In the genomic region with DNA sequence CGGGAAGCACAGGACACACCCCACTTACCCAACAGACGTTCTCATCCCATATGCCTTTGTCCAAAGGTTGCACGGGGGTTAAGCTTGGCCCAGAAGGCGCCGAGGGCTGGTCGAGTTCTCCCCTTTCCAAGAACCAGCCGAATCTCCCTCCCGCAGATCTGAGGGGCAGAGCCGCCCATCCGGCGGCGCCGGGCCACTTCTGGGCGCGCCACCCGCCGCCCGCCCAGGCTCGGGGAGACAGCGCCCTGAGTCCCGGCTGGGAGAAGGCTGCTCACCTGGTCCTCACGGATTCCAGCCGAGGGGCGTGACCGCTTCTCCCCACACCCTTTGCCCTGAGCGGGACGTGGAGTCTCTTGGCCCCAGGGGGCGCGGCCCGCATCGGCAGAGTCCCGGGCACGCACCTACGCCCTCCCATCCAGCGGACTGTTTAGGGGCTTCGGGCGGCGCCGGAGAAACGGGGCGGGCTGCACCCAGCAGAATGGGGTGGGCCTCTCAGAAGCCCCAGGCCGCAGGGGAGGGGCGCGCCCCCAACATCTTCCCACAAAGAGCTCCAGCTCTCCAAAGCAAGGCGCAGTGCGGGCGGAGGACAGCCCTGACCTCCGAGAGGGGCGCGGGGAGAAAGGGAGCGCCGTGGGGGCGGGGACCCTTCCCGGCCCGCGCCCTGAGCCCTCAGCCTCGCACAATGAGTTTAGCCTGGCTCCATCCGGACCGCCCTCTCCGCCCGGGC, we compare ENCODE assay signal across 8 cellular contexts. TPM values are rescaled to one million over a fixed set of nuclear protein-coding genes. Genes with fewer than 3 reads are reported as not detected.
DNase-seq lines count a peak whose midpoint lies in the region; ATAC-seq and TF ChIP-seq lines count a peak whose summit lies in the region.

No MANE protein-coding gene starts in this region.

- peak; percentile 5 for DNase-seq in COR-L47 (lab: John Stamatoyannopoulos, UW)
- DNase-seq in HT1080 (ENCODE audit: low read depth) = peak; percentile 20
- DNase-seq in activated CD4-positive, alpha-beta memory T cell treated with anti-CD3 and anti-CD28 coated beads, Interleukin-2, amount 10 ng/mL, durations not matched to agents 7 days and 5 days = no peak
- peak; percentile 25 for DNase-seq in fibroblast of villous mesenchyme (ENCODE audit: low read depth)
- DNase-seq in osteocyte (ENCODE audit: extremely low spot score, unreplicated experiment) = no peak
- no peak for DNase-seq in middle frontal gyrus (ENCODE audit: extremely low spot score, low spot score)
- DNase-seq in NCI-H1694 (lab: John Stamatoyannopoulos, UW) = no peak

- TF ChIP-seq CTCF in fibroblast of villous mesenchyme (IDR thresholded peaks at IDR 0.05; ENCODE audit: insufficient read depth, low read depth, low read length) (no peak), osteocyte (IDR thresholded peaks at IDR 0.05) (no peak)

- no peak for ATAC-seq in HG02623 (IDR thresholded peaks at IDR 0.05; ENCODE audit: unreplicated experiment)

- POLR2A ChIA-PET in activated CD4-positive, alpha-beta memory T cell treated with anti-CD3 and anti-CD28 coated beads, Interleukin-2, amount 10 ng/mL, durations not matched to agents 7 days and 5 days (lab: Charles Lee) = no interaction called here

- H3K4me3 Mint-ChIP-seq in activated CD4-positive, alpha-beta memory T cell treated with anti-CD3 and anti-CD28 coated beads, Interleukin-2, amount 10 ng/mL, durations not matched to agents 7 days and 5 days = peak overlapping the region; percentile 75
- peak overlapping the region; percentile 80 for H3K4me3 Mint-ChIP-seq in osteocyte (ENCODE audit: unreplicated experiment)

- peaks cover 48% of the 10 kb centered on the region for H3K27me3 Mint-ChIP-seq in activated CD4-positive, alpha-beta memory T cell treated with anti-CD3 and anti-CD28 coated beads, Interleukin-2, amount 10 ng/mL, durations not matched to agents 7 days and 5 days
- no peaks in the 10 kb centered on the region for H3K27me3 Mint-ChIP-seq in osteocyte (ENCODE audit: unreplicated experiment)

- peaks cover 15% of the 10 kb centered on the region for H3K4me1 Mint-ChIP-seq in activated CD4-positive, alpha-beta memory T cell treated with anti-CD3 and anti-CD28 coated beads, Interleukin-2, amount 10 ng/mL, durations not matched to agents 7 days and 5 days
- peaks cover 41% of the 10 kb centered on the region for H3K4me1 Mint-ChIP-seq in osteocyte (ENCODE audit: unreplicated experiment)

- CTCF ChIA-PET in activated CD4-positive, alpha-beta memory T cell treated with anti-CD3 and anti-CD28 coated beads, Interleukin-2, amount 10 ng/mL, durations not matched to agents 7 days and 5 days (lab: Charles Lee) = interaction anchor here (2.9 kb wide), 1 partner anchor 10 kb away, joined by 9 read pairs; no protein-coding TSS in a partner anchor

- H3K9me3 Mint-ChIP-seq in activated CD4-positive, alpha-beta memory T cell treated with anti-CD3 and anti-CD28 coated beads, Interleukin-2, amount 10 ng/mL, durations not matched to agents 7 days and 5 days = no peaks in the 10 kb centered on the region
- H3K9me3 Mint-ChIP-seq in osteocyte (ENCODE audit: unreplicated experiment) = no peaks in the 10 kb centered on the region

- H3K4me3 ChIP-seq in fibroblast of villous mesenchyme (ENCODE audit: low read depth, low read length) = peak overlapping the region; percentile 76

- H3K36me3 Mint-ChIP-seq in activated CD4-positive, alpha-beta memory T cell treated with anti-CD3 and anti-CD28 coated beads, Interleukin-2, amount 10 ng/mL, durations not matched to agents 7 days and 5 days (ENCODE audit: low read depth) = peaks cover 3% of the 10 kb centered on the region
- peaks cover 3% of the 10 kb centered on the region for H3K36me3 Mint-ChIP-seq in osteocyte (ENCODE audit: unreplicated experiment)

- H3K27ac Mint-ChIP-seq in activated CD4-positive, alpha-beta memory T cell treated with anti-CD3 and anti-CD28 coated beads, Interleukin-2, amount 10 ng/mL, durations not matched to agents 7 days and 5 days = no peak overlapping the region
- H3K27ac Mint-ChIP-seq in osteocyte (ENCODE audit: unreplicated experiment) = peak overlapping the region; percentile 69

RNA-seq across cellular contexts. Expression of a gene that starts 0.6 kb away (rescaled TPM):
- 12.8 and 13.4 TPM in 2 replicates for total RNA-seq in HT1080 (2014; rRNA removed; shearing (Covaris generic))
- 5.3 and 5.8 TPM in 2 replicates for polyA plus RNA-seq in HT1080 (2015; cell fraction: cytosol; rRNA removed)
- 6.4 and 7.5 TPM in 2 replicates for polyA plus RNA-seq in HT1080 (2015; cell fraction: nucleus; rRNA removed)
- under 1 TPM; 0.65 to 0.85 TPM for total RNA-seq in activated CD4-positive, alpha-beta memory T cell treated with anti-CD3 and anti-CD28 coated beads, Interleukin-2, amount 10 ng/mL, durations not matched to agents 7 days and 5 days
- 11.3 and 13.0 TPM in 2 replicates for total RNA-seq in fibroblast of villous mesenchyme
- 36.8 and 38.5 TPM in 2 replicates for total RNA-seq in osteocyte

RNA-seq across cellular contexts. Expression of a gene that starts 42.6 kb away (rescaled TPM):
- total RNA-seq in HT1080 (2014; rRNA removed; shearing (Covaris generic)) = 48.9 and 53.0 TPM in 2 replicates
- 45.1 and 47.0 TPM in 2 replicates for polyA plus RNA-seq in HT1080 (2015; cell fraction: cytosol; rRNA removed)
- polyA plus RNA-seq in HT1080 (2015; cell fraction: nucleus; rRNA removed) = 23.4 and 27.4 TPM in 2 replicates
- 10 to 100 TPM; 47.1 to 48.4 TPM for total RNA-seq in activated CD4-positive, alpha-beta memory T cell treated with anti-CD3 and anti-CD28 coated beads, Interleukin-2, amount 10 ng/mL, durations not matched to agents 7 days and 5 days
- total RNA-seq in fibroblast of villous mesenchyme (28.7 and 45.3 TPM in 2 replicates), osteocyte (41.6 and 41.8 TPM in 2 replicates)

Comparison
In these comparisons a context has a peak if more than half of its experiments do, and no peak if none do; other contexts are left out.
1. DNase-seq: peak in COR-L47 (single experiment), HT1080 (single experiment) and fibroblast of villous mesenchyme (single experiment); none in activated CD4-positive, alpha-beta memory T cell treated with anti-CD3 and anti-CD28 coated beads, Interleukin-2, amount 10 ng/mL, durations not matched to agents 7 days and 5 days (single experiment), osteocyte (single experiment), middle frontal gyrus (single experiment) and NCI-H1694 (single experiment).